Comparison of ENCODE assay signal across 19 cellular contexts in genomic region chr22:49899530-49899929, GRCh38.
"Had no signal": no experiment of that assay in that cellular context is flagged by ENCODE, and none has a peak within 500 bp of the region (broad histone marks: within the 10 kb centered on the region; RNA-seq: fewer than 3 reads in every experiment).

No MANE protein-coding gene starts in this region.

- H3K4me3 ChIP-seq: esophagus squamous epithelium, gastroesophageal sphincter, left ventricle myocardium inferior, lung, right atrium auricular region, sigmoid colon, skin epidermis, uterus had no signal

- H3K27ac Mint-ChIP-seq: stimulated activated naive B cell treated with anti-CD40 and anti-IgM and Interleukin-4, amounts not matched to agents 10 μg/mL and 1 μg/mL and 100 μg/mL, for 72 hours had no signal

- H3K27me3 Mint-ChIP-seq: naive B cell; stimulated activated naive B cell treated with anti-CD40 and anti-IgM and Interleukin-4, amounts not matched to agents 10 μg/mL and 1 μg/mL and 100 μg/mL, for 72 hours had no signal

- H3K27me3 ChIP-seq: esophagus squamous epithelium, gastroesophageal sphincter, right atrium auricular region, sigmoid colon, uterus had no signal

- ATAC-seq: gastroesophageal sphincter; left cardiac atrium; stimulated activated naive B cell treated with anti-CD40 and anti-IgM and Interleukin-4, amounts not matched to agents 10 μg/mL and 1 μg/mL and 100 μg/mL, for 72 hours had no signal

- H3K9me3 ChIP-seq: esophagus squamous epithelium, sigmoid colon, uterus had no signal

- H3K4me1 ChIP-seq: esophagus squamous epithelium, gastroesophageal sphincter, right atrium auricular region, sigmoid colon, uterus had no signal

- H3K4me3 Mint-ChIP-seq: naive B cell; stimulated activated naive B cell treated with anti-CD40 and anti-IgM and Interleukin-4, amounts not matched to agents 10 μg/mL and 1 μg/mL and 100 μg/mL, for 72 hours had no signal

- FAIRE-seq: kidney had no signal

- H3K27ac ChIP-seq: esophagus squamous epithelium, gastroesophageal sphincter, left ventricle myocardium inferior, right atrium auricular region, sigmoid colon, skin epidermis, uterus had no signal

- DNase-seq: effector memory CD4-positive, alpha-beta T cell; esophagus squamous epithelium; foreskin fibroblast; glutamatergic neuron; left cardiac atrium; left ventricle myocardium inferior; mesendoderm; naive B cell; sigmoid colon; stimulated activated CD4-positive, alpha-beta T cell treated with anti-CD3 and anti-CD28 coated beads, Interleukin-2, amount 100 ng/mL, for 24 hours; stimulated activated CD4-positive, alpha-beta T cell treated with anti-CD3 and anti-CD28 coated beads, Interleukin-4, amount 100 ng/mL, for 4 hours; stimulated activated naive B cell treated with anti-CD40 and anti-IgM and Interleukin-4, amounts not matched to agents 10 μg/mL and 1 μg/mL and 100 μg/mL, for 72 hours; trophoblast cell; uterus had no signal

- H3K36me3 ChIP-seq: uterus had no signal
